ENCODE assay signal across 8 cellular contexts in the genomic region with DNA sequence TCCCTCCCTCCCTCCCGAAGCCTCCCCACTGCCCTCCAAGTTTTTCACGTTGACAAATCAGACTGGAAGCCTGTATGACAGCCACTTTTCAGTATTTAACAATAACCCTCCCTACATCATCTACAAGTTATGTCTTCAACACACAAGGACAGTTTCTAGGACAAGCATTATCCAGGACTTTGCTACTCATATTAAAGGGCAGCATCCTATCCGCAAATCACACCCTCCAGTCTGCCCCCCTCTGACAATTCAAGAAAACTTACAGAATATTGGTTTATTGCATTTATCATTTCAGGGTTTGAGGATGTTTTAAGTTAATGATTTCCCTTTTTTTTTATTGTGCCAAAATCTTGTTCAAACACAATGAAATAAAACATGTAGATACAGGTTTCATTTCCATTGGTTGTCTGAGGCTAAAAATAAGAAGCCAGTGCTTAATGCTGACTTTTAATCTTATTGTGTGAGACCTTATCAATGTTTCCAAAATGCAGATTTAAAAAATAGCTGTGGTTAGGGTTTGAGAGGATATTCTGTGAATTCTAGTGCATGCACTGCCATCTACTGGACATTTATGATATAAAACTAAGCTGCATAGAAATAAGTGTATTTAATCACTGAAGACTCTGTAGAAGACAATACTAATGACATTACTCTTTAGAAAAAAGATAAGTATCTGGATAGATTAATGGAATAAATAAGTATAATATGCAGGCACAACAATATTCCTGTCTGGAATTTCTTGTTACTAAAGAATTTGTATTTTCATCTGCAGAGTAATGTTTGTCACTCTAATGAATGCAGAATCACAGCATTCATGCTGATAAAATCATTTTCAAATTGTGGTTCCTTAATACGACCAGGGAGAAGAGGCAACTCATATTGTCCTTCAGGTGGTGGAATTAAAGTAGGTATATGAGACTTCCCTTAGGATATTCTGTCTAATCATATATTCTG.
DNase-seq lines count a peak whose midpoint lies in the region; ATAC-seq and TF ChIP-seq lines count a peak whose summit lies in the region.

No MANE protein-coding gene starts in this region.

- peaks cover 23% of the 10 kb centered on the region for H3K4me1 ChIP-seq in upper lobe of right lung

- no peak overlapping the region for H3K4me3 ChIP-seq in upper lobe of right lung

- TF ChIP-seq CTCF in upper lobe of right lung (IDR thresholded peaks at IDR 0.05), result peak; percentile 72

- H3K27me3 ChIP-seq in upper lobe of right lung, result no peaks in the 10 kb centered on the region

- no peaks in the 10 kb centered on the region for H3K9me3 ChIP-seq in upper lobe of right lung

- DNase-seq in NCI-H146 (lab: John Stamatoyannopoulos, UW), result peak; percentile 9
- DNase-seq in NCI-H146 treated with DMSO at 0.1 percent for 48 hours (lab: John Stamatoyannopoulos, UW; ENCODE audit: unreplicated experiment), result no peak
- peak; percentile 53 for DNase-seq in NCI-H748 treated with DMSO at 0.1 percent for 48 hours (lab: John Stamatoyannopoulos, UW)
- peak; percentile 2 to 58 for DNase-seq in T47D (ENCODE audit: low read depth in 1 of 2, low spot score in 1 of 2)
- DNase-seq in left kidney (ENCODE audit: low read depth, low spot score), result peak; percentile 76
- DNase-seq in upper lobe of right lung, result no peak

- peak overlapping the region; percentile 15 for H3K27ac ChIP-seq in upper lobe of right lung

- ATAC-seq in HG02798 (IDR thresholded peaks at IDR 0.05; ENCODE audit: poor library complexity, unreplicated experiment) (peak; percentile 48), upper lobe of right lung (peak; percentile 67), HG03025 (IDR thresholded peaks at IDR 0.05; ENCODE audit: low FRiP score, unreplicated experiment) (no peak)

- in situ Hi-C loops in T47D (cut with HindIII; ENCODE audit: low pct_unique_long_range_greater_than_20kb, low sequenced_read_pairs), result no loop called here

- intact Hi-C loops in upper lobe of right lung (cut with DNase I), result loop anchor here (2.0 kb wide), 1 partner anchor 330 kb away; no protein-coding TSS in a partner anchor

- H3K36me3 ChIP-seq in upper lobe of right lung, result no peaks in the 10 kb centered on the region

Comparison
In these comparisons a context has a peak if more than half of its experiments do, and no peak if none do; other contexts are left out.
1. DNase-seq: peak in NCI-H146 (single experiment), NCI-H748 treated with DMSO at 0.1 percent for 48 hours (single experiment), T47D (2 of 2) and left kidney (single experiment); none in NCI-H146 treated with DMSO at 0.1 percent for 48 hours (single experiment) and upper lobe of right lung (single experiment).